ENCODE assay signal across 8 cellular contexts in the genomic region with DNA sequence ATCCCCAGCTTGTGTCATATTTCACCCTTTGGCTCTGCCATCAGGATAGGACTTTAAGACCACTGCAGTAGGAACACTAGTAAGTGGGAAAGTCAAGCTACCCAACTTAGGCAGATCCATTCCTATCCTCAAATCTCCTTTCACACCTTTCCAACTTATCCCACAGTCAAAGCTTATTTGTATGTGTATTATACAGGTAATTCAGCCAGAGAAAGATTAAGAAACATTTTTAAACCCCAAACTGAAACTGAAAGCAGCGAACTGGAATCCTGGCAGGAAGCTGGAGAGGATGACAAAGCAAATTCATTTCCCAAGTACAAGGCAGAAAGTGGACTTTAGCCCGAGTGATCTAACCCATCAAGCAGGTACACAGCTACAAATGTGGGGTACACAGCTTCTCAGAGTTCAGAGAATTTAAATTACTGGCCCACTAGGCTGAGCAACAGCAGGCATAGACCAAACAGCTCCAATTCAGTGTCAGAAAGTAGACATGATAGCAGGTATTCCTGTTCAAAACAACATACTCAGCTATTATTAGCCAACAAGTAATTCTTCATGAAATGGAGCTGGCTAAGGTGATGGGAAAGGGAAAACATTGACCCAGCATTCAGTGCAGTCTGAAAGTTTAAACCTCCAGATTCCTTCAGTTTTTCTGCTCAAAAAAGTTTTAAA. TPM values are rescaled to one million over a fixed set of nuclear protein-coding genes. Genes with fewer than 3 reads are reported as not detected.
DNase-seq lines count a peak whose midpoint lies in the region; ATAC-seq and TF ChIP-seq lines count a peak whose summit lies in the region.

No MANE protein-coding gene starts in this region.

- intact Hi-C loops in lower leg skin (cut with DNase I; ENCODE audit: low total_unique reads) = no loop called here

- no peak for TF ChIP-seq POLR2A in lower leg skin (IDR thresholded peaks at IDR 0.05)

- peak overlapping the region; percentile 78 for H3K27ac Mint-ChIP-seq in WTC11

- H3K4me3 Mint-ChIP-seq in WTC11 = no peak overlapping the region

- DNase-seq in NCI-H1417 (lab: John Stamatoyannopoulos, UW) = peak; percentile 19 to 82 (median 66)
- DNase-seq in NCI-H1417 treated with DMSO at 0.1 percent for 48 hours (lab: John Stamatoyannopoulos, UW) = no peak
- peak; percentile 62 for DNase-seq in NAMALWA (ENCODE audit: low spot score)
- DNase-seq in WTC11 (ENCODE audit: low spot score) = no peak
- DNase-seq in fibroblast of the aortic adventitia (ENCODE audit: low read depth) = peak; percentile 93
- DNase-seq in omental fat pad (ENCODE audit: low spot score) = no peak
- DNase-seq in lower leg skin (ENCODE audit: low spot score in 2 of 2) = no peak

- POLR2A ChIA-PET in WTC11 (lab: Charles Lee) = interaction anchor here (0.6 kb wide), 1 partner anchor 263 kb away, joined by 4 read pairs; no protein-coding TSS in a partner anchor

- CTCF ChIA-PET in WTC11 (lab: Charles Lee) = interaction anchor here (0.7 to 2.4 kb wide), 5 partner anchors 16 to 198 kb away, joined by 3 to 10 read pairs (median 4); no protein-coding TSS in a partner anchor

- H3K4me3 ChIP-seq in fibroblast of the aortic adventitia (ENCODE audit: low read depth, low read length) (peak overlapping the region; percentile 67), lower leg skin (ENCODE audit: low read depth, poor library complexity, severe bottlenecking) (no peak overlapping the region)

- H3K36me3 Mint-ChIP-seq in WTC11 = peaks cover 6% of the 10 kb centered on the region

- TF ChIP-seq CTCF in WTC11 (IDR thresholded peaks at IDR 0.05) (no peak), fibroblast of the aortic adventitia (IDR thresholded peaks at IDR 0.05; ENCODE audit: insufficient read depth, low read length) (no peak), omental fat pad (IDR thresholded peaks at IDR 0.05) (no peak), lower leg skin (IDR thresholded peaks at IDR 0.05) (no peak)

- H3K27me3 Mint-ChIP-seq in WTC11 (ENCODE audit: low read depth) = no peaks in the 10 kb centered on the region

- WGBS in lower leg skin, 2 donors = 0 to 2% methylated on average over 2 of the region's 2 CpGs

- ATAC-seq in WTC11 (0 out of 2 replicates have a peak, but pooled peaks have one; percentile 24), omental fat pad (ENCODE audit: low FRiP score) (peak; percentile 84), HG02938 (IDR thresholded peaks at IDR 0.05; ENCODE audit: unreplicated experiment) (no peak)

- H3K9me3 Mint-ChIP-seq in WTC11 = no peaks in the 10 kb centered on the region

- H3K4me1 Mint-ChIP-seq in WTC11 = peaks cover 28% of the 10 kb centered on the region

TF ChIP-seq in WTC11, 78 proteins besides CTCF, POLR2A, EP300 and RAD21:
- TF ChIP-seq OVOL2 (CRISPR knock-in tag; IDR thresholded peaks at IDR 0.05; ENCODE audit: borderline replicate concordance) = no peak
- no peak for TF ChIP-seq NR1H2 (CRISPR knock-in tag; IDR thresholded peaks at IDR 0.05)
- no peak for TF ChIP-seq ZSCAN18 (CRISPR knock-in tag; IDR thresholded peaks at IDR 0.05)
- TF ChIP-seq ZNF281 (CRISPR knock-in tag; IDR thresholded peaks at IDR 0.05) = no peak
- no peak for TF ChIP-seq ZBTB21 (CRISPR knock-in tag; IDR thresholded peaks at IDR 0.05; ENCODE audit: borderline replicate concordance)
- no peak for TF ChIP-seq JAZF1 (CRISPR knock-in tag; IDR thresholded peaks at IDR 0.05)
- no peak for TF ChIP-seq IRF2 (CRISPR knock-in tag; IDR thresholded peaks at IDR 0.05; ENCODE audit: borderline replicate concordance, low read depth)
- TF ChIP-seq, protein P1, sequence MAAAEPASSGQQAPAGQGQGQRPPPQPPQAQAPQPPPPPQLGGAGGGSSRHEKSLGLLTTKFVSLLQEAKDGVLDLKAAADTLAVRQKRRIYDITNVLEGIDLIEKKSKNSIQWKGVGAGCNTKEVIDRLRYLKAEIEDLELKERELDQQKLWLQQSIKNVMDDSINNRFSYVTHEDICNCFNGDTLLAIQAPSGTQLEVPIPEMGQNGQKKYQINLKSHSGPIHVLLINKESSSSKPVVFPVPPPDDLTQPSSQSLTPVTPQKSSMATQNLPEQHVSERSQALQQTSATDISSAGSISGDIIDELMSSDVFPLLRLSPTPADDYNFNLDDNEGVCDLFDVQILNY (CRISPR knock-in tag; IDR thresholded peaks at IDR 0.05) = no peak
- no peak for TF ChIP-seq FOXP1 (CRISPR knock-in tag; IDR thresholded peaks at IDR 0.05; ENCODE audit: borderline replicate concordance)
- TF ChIP-seq ZNF423 (CRISPR knock-in tag; IDR thresholded peaks at IDR 0.05) = no peak

RNA-seq across cellular contexts. Expression of gene ILRUN, which starts 39.1 kb away (rescaled TPM):
- total RNA-seq in WTC11 (2021) = 60.4 to 75.5 TPM (median 63.9 TPM) in 3 replicates
- total RNA-seq in fibroblast of the aortic adventitia (ENCODE audit: low replicate concordance) = 31.6 and 39.0 TPM in 2 replicates
- total RNA-seq in omental fat pad = 10 to 100 TPM; 77.5 to 84.1 (median 80.1) TPM
- 10 to 100 TPM; 60.2 to 65.4 (median 62.9) TPM for total RNA-seq in lower leg skin

Comparison
In these comparisons a context has a peak if more than half of its experiments do, and no peak if none do; other contexts are left out.
1. DNase-seq: peak in NCI-H1417 (3 of 3), NAMALWA (single experiment) and fibroblast of the aortic adventitia (single experiment); none in NCI-H1417 treated with DMSO at 0.1 percent for 48 hours (single experiment), WTC11 (single experiment), omental fat pad (single experiment) and lower leg skin (0 of 2).